ENCODE assay signal across 22 cellular contexts in genomic region chr12:28958553-28959195, GRCh38.
A peak's percentile ranks its signal among the peaks of the same experiment; 100 is the strongest.
DNase-seq lines count a peak whose midpoint lies in the region; ATAC-seq, FAIRE-seq and TF ChIP-seq lines count a peak whose summit lies in the region.
"Had no signal": no experiment of that assay in that cellular context is flagged by ENCODE, and none has a peak within 500 bp of the region (broad histone marks: within the 10 kb centered on the region; RNA-seq: fewer than 3 reads in every experiment).

No MANE protein-coding gene starts in this region.

- no peaks in the 10 kb centered on the region for H3K9me3 Mint-ChIP-seq in activated CD8-positive, alpha-beta T cell treated with anti-CD3 and anti-CD28 coated beads for 36 hours
- H3K9me3 Mint-ChIP-seq: activated naive CD4-positive, alpha-beta T cell treated with anti-CD3 and anti-CD28 coated beads, Interleukin-2, amount 10 ng/mL, durations not matched to agents 7 days and 5 days; central memory CD8-positive, alpha-beta T cell; IgD-negative memory B cell had no signal

- in situ Hi-C loops in HepG2 (cut with HindIII; ENCODE audit: extremely low pct_ligation_motif_present, low pct_unique_long_range_greater_than_20kb), result no loop called here

- H2AFZ ChIP-seq in HepG2 (ENCODE audit: low read length), result no peak overlapping the region

- H3K79me2 ChIP-seq in HepG2 (ENCODE audit: insufficient read depth, low read length), result no peaks in the 10 kb centered on the region

- WGBS in liver, result 74% methylated on average over 2 of the region's 2 CpGs
- 0% methylated on average over 2 of the region's 2 CpGs for WGBS in HepG2 (ENCODE audit: low lambda C conversion rate)
- WGBS in aorta, 2 donors, result 75 to 82% methylated on average over 2 of the region's 2 CpGs

- intact Hi-C loops in HepG2 (cut with micrococcal nuclease; ENCODE audit: unreplicated experiment) (no loop called here), aorta (cut with DNase I) (no loop called here)
- intact Hi-C loops in activated CD8-positive, alpha-beta T cell treated with anti-CD3 and anti-CD28 coated beads for 36 hours (cut with micrococcal nuclease), result no loop called here

- TF ChIP-seq RAD21 in liver (IDR thresholded peaks at IDR 0.05) (no peak), HepG2 (CRISPR knock-in tag; IDR thresholded peaks at IDR 0.05) (no peak)

- H3K36me3 Mint-ChIP-seq in activated CD8-positive, alpha-beta T cell treated with anti-CD3 and anti-CD28 coated beads for 36 hours (ENCODE audit: low read depth), result no peaks in the 10 kb centered on the region
- H3K36me3 Mint-ChIP-seq: activated naive CD4-positive, alpha-beta T cell treated with anti-CD3 and anti-CD28 coated beads, Interleukin-2, amount 10 ng/mL, durations not matched to agents 7 days and 5 days; CD8-positive, alpha-beta T cell; stimulated activated memory B cell treated with anti-CD40 and anti-IgM and Interleukin-4, amounts not matched to agents 10 μg/mL and 1 μg/mL and 100 μg/mL, for 72 hours had no signal

- H3K27me3 ChIP-seq in liver (ENCODE audit: control insufficient read depth in 4 of 4, insufficient read depth in 4 of 4, low read length in 3 of 4) (no peaks in the 10 kb centered on the region), HepG2 (ENCODE audit: control insufficient read depth in 1 of 2, insufficient read depth in 2 of 2, low read length in 2 of 2) (no peaks in the 10 kb centered on the region), bronchial epithelial cell (ENCODE audit: control insufficient read depth, insufficient read depth, low read length) (no peaks in the 10 kb centered on the region), foreskin keratinocyte (no peaks in the 10 kb centered on the region), aorta (ENCODE audit: control insufficient read depth in 1 of 2, insufficient read depth in 2 of 2, low read length in 1 of 2) (no peaks in the 10 kb centered on the region)
- H3K27me3 ChIP-seq: pancreas, spleen, upper lobe of right lung had no signal

- H3K9ac ChIP-seq in liver (ENCODE audit: low read depth in 1 of 2, low read length in 2 of 2), result no peak overlapping the region
- no peak overlapping the region for H3K9ac ChIP-seq in HepG2 (ENCODE audit: insufficient read depth, low read depth, low read length)

- H3K4me1 ChIP-seq in liver (ENCODE audit: control insufficient read depth in 4 of 4, insufficient read depth in 4 of 4, low read length in 3 of 4), result no peaks in the 10 kb centered on the region
- no peaks in the 10 kb centered on the region for H3K4me1 ChIP-seq in HepG2 (ENCODE audit: insufficient read depth, low read length)
- peaks cover 33% of the 10 kb centered on the region for H3K4me1 ChIP-seq in foreskin keratinocyte
- no peaks in the 10 kb centered on the region for H3K4me1 ChIP-seq in aorta (ENCODE audit: control insufficient read depth in 1 of 2, insufficient read depth in 2 of 2, low read length in 2 of 2)
- H3K4me1 ChIP-seq: A549, pancreas, spleen, upper lobe of right lung had no signal

- ATAC-seq in HepG2, result no peak
- ATAC-seq in foreskin keratinocyte, result peak; percentile 73
- ATAC-seq in aorta (ENCODE audit: low FRiP score), result peak; percentile 69
- no peak for ATAC-seq in HG03135 (IDR thresholded peaks at IDR 0.05; ENCODE audit: unreplicated experiment)
- ATAC-seq in activated CD8-positive, alpha-beta T cell treated with anti-CD3 and anti-CD28 coated beads for 36 hours, result no peak
- ATAC-seq: A549; activated CD4-positive, alpha-beta T cell treated with anti-CD3 and anti-CD28 coated beads for 36 hours; CD8-positive, alpha-beta T cell; stimulated activated memory B cell treated with anti-CD40 and anti-IgM and Interleukin-4, amounts not matched to agents 10 μg/mL and 1 μg/mL and 100 μg/mL, for 72 hours; upper lobe of right lung had no signal

- TF ChIP-seq EP300 in HepG2 (IDR thresholded peaks at IDR 0.05; ENCODE audit: low read depth in 2 of 2, low read length in 2 of 2) (no peak), HepG2 (CRISPR knock-in tag; IDR thresholded peaks at IDR 0.05; ENCODE audit: borderline replicate concordance) (no peak)

- no peak for FAIRE-seq in HepG2 (lab: Jason Lieb, UNC)
- no peak for FAIRE-seq in bronchial epithelial cell (lab: Jason Lieb, UNC)
- FAIRE-seq: A549, H54, pancreas had no signal

- H3K9me3 ChIP-seq in liver (ENCODE audit: control insufficient read depth in 4 of 4, low read length in 3 of 4) (peaks cover 0 to 3% (median 0%) of the 10 kb centered on the region in 4 donors), HepG2 (ENCODE audit: low read length) (no peaks in the 10 kb centered on the region), aorta (ENCODE audit: control insufficient read depth, low read length) (no peaks in the 10 kb centered on the region)
- H3K9me3 ChIP-seq: A549, spleen, upper lobe of right lung had no signal

- BruUV-seq in HepG2 (replicated peaks; lab: Mats Ljungman, UMichigan), result no TSS peak

- H3K27ac ChIP-seq in liver (ENCODE audit: low read depth in 1 of 2, low read length in 2 of 2), result no peak overlapping the region
- no peak overlapping the region for H3K27ac ChIP-seq in HepG2 (ENCODE audit: extremely low read length, insufficient read depth, low read length)
- H3K27ac ChIP-seq in foreskin keratinocyte, result peak overlapping the region; percentile 51
- no peak overlapping the region for H3K27ac ChIP-seq in aorta (ENCODE audit: low read depth in 1 of 2, low read length in 2 of 2)
- H3K27ac ChIP-seq: A549, pancreas, spleen, upper lobe of right lung had no signal

- H3K4me2 ChIP-seq in HepG2 (ENCODE audit: low read depth, low read length), result no peak overlapping the region
- H3K4me2 ChIP-seq: A549 had no signal

- H3K4me3 Mint-ChIP-seq in activated CD8-positive, alpha-beta T cell treated with anti-CD3 and anti-CD28 coated beads for 36 hours, result no peak overlapping the region
- H3K4me3 Mint-ChIP-seq: activated CD4-positive, alpha-beta T cell treated with anti-CD3 and anti-CD28 coated beads for 36 hours; activated naive CD4-positive, alpha-beta T cell treated with anti-CD3 and anti-CD28 coated beads, Interleukin-2, amount 10 ng/mL, durations not matched to agents 7 days and 5 days; CD8-positive, alpha-beta T cell; central memory CD8-positive, alpha-beta T cell; IgD-negative memory B cell; stimulated activated memory B cell treated with anti-CD40 and anti-IgM and Interleukin-4, amounts not matched to agents 10 μg/mL and 1 μg/mL and 100 μg/mL, for 72 hours had no signal

- TF ChIP-seq POLR2A in HepG2 (IDR thresholded peaks at IDR 0.05; ENCODE audit: insufficient read depth in 1 of 2, low read depth in 2 of 2, low read length in 2 of 2), result no peak

- H3K4me3 ChIP-seq in liver (ENCODE audit: low read depth in 1 of 3, low read length in 3 of 3) (no peak overlapping the region), HepG2 (replicated peaks in 1 of 3; ENCODE audit: insufficient read depth in 1 of 3, low read depth in 2 of 3, low read length in 3 of 3) (no peak overlapping the region), bronchial epithelial cell (ENCODE audit: low read depth, low read length) (no peak overlapping the region), aorta (ENCODE audit: low read length in 2 of 2) (no peak overlapping the region)
- H3K4me3 ChIP-seq: A549, pancreas, spleen, upper lobe of right lung had no signal

- H4K20me1 ChIP-seq in HepG2 (ENCODE audit: insufficient read depth, low read length), result no peaks in the 10 kb centered on the region

- H3K36me3 ChIP-seq in liver (ENCODE audit: control insufficient read depth in 4 of 4, insufficient read depth in 3 of 4, low read depth in 1 of 4, low read length in 3 of 4), result no peaks in the 10 kb centered on the region
- H3K36me3 ChIP-seq in HepG2 (replicated peaks in 1 of 2; ENCODE audit: control insufficient read depth in 1 of 2, insufficient read depth in 2 of 2, low read length in 2 of 2), result no peaks in the 10 kb centered on the region
- no peaks in the 10 kb centered on the region for H3K36me3 ChIP-seq in bronchial epithelial cell (ENCODE audit: control insufficient read depth, insufficient read depth, low read length)
- no peaks in the 10 kb centered on the region for H3K36me3 ChIP-seq in aorta (ENCODE audit: control insufficient read depth in 1 of 2, insufficient read depth in 2 of 2, low read length in 1 of 2)
- H3K36me3 ChIP-seq: pancreas, spleen, upper lobe of right lung had no signal

- POLR2A ChIA-PET in HepG2 (lab: Yijun Ruan, JAX), result no interaction called here
- POLR2A ChIA-PET in activated CD8-positive, alpha-beta T cell treated with anti-CD3 and anti-CD28 coated beads for 36 hours (lab: Charles Lee), result no interaction called here

- no peak overlapping the region for H3K27ac Mint-ChIP-seq in activated CD8-positive, alpha-beta T cell treated with anti-CD3 and anti-CD28 coated beads for 36 hours
- H3K27ac Mint-ChIP-seq: activated CD4-positive, alpha-beta T cell treated with anti-CD3 and anti-CD28 coated beads for 36 hours; activated naive CD4-positive, alpha-beta T cell treated with anti-CD3 and anti-CD28 coated beads, Interleukin-2, amount 10 ng/mL, durations not matched to agents 7 days and 5 days; CD8-positive, alpha-beta T cell; IgD-negative memory B cell; stimulated activated memory B cell treated with anti-CD40 and anti-IgM and Interleukin-4, amounts not matched to agents 10 μg/mL and 1 μg/mL and 100 μg/mL, for 72 hours had no signal

- DNase-seq in HepG2 (ENCODE audit: low spot score) (no peak), bronchial epithelial cell (ENCODE audit: low read depth) (peak; percentile 59), foreskin keratinocyte (peak in 1 of 2 donors; percentile 57), aorta (no peak)
- DNase-seq in effector CD8-positive, alpha-beta T cell (lab: John Stamatoyannopoulos, UW), result no peak
- DNase-seq in activated CD8-positive, alpha-beta T cell treated with anti-CD3 and anti-CD28 coated beads for 36 hours, result no peak
- DNase-seq: activated CD4-positive, alpha-beta T cell treated with anti-CD3 and anti-CD28 coated beads for 36 hours; activated naive CD4-positive, alpha-beta T cell treated with anti-CD3 and anti-CD28 coated beads, Interleukin-2, amount 10 ng/mL, durations not matched to agents 7 days and 5 days; CD8-positive, alpha-beta T cell; EL; kidney glomerular epithelial cell; NCI-H1048; pancreas; spleen; upper lobe of right lung had no signal

- no peaks in the 10 kb centered on the region for H3K4me1 Mint-ChIP-seq in activated CD8-positive, alpha-beta T cell treated with anti-CD3 and anti-CD28 coated beads for 36 hours (ENCODE audit: low read depth)
- H3K4me1 Mint-ChIP-seq: activated CD4-positive, alpha-beta T cell treated with anti-CD3 and anti-CD28 coated beads for 36 hours; activated naive CD4-positive, alpha-beta T cell treated with anti-CD3 and anti-CD28 coated beads, Interleukin-2, amount 10 ng/mL, durations not matched to agents 7 days and 5 days; central memory CD8-positive, alpha-beta T cell; IgD-negative memory B cell; stimulated activated memory B cell treated with anti-CD40 and anti-IgM and Interleukin-4, amounts not matched to agents 10 μg/mL and 1 μg/mL and 100 μg/mL, for 72 hours had no signal

- CTCF ChIA-PET in HepG2 (lab: Yijun Ruan, JAX; ENCODE audit: low intra/inter-chr PET ratio, low total read pairs), result no interaction called here
- CTCF ChIA-PET in activated CD8-positive, alpha-beta T cell treated with anti-CD3 and anti-CD28 coated beads for 36 hours (lab: Charles Lee), result no interaction called here

- H3K27me3 Mint-ChIP-seq in activated CD8-positive, alpha-beta T cell treated with anti-CD3 and anti-CD28 coated beads for 36 hours, result peaks cover 4% of the 10 kb centered on the region
- H3K27me3 Mint-ChIP-seq: activated naive CD4-positive, alpha-beta T cell treated with anti-CD3 and anti-CD28 coated beads, Interleukin-2, amount 10 ng/mL, durations not matched to agents 7 days and 5 days; IgD-negative memory B cell; stimulated activated memory B cell treated with anti-CD40 and anti-IgM and Interleukin-4, amounts not matched to agents 10 μg/mL and 1 μg/mL and 100 μg/mL, for 72 hours had no signal

- TF ChIP-seq CTCF in liver (IDR thresholded peaks at IDR 0.05; ENCODE audit: low read depth, low read length, missing input control) (no peak), HepG2 (CRISPR knock-in tag; IDR thresholded peaks at IDR 0.05) (no peak), bronchial epithelial cell (IDR thresholded peaks at IDR 0.05; ENCODE audit: insufficient read depth, low read length, severe bottlenecking) (no peak), foreskin keratinocyte (conservative IDR thresholded peaks at IDR 0.05) (no peak)
- no peak for TF ChIP-seq CTCF in activated CD8-positive, alpha-beta T cell treated with anti-CD3 and anti-CD28 coated beads for 36 hours (IDR thresholded peaks at IDR 0.05)

Comparison
In these comparisons a context has a peak if more than half of its experiments do, and no peak if none do; other contexts are left out.
1. ATAC-seq: peak in foreskin keratinocyte (single experiment) and aorta (single experiment); none in HepG2 (single experiment), HG03135 (single experiment) and activated CD8-positive, alpha-beta T cell treated with anti-CD3 and anti-CD28 coated beads for 36 hours (single experiment).